Comparison of ENCODE assay signal across 1 cellular context in the genomic region with DNA sequence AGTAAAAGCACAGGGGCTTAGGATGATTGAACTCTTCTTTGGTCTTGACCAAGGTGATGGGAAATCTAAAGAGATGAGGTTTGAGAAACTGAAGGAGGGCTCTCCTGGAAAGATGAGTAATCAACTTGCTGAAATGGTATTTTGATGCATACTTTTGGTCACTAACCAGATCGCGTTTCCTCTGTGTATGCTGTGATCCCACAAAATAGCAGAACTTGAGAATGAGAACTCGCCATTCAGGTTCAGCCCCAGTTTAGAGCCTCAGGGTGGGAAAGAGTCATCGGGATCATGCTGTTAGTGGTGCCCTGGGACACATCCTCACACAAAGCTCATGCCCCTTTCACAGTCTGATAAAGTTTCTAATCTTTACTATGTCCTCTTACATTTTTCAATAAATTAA.
TF ChIP-seq lines count a peak whose summit lies in the region.

No MANE protein-coding gene starts in this region.

TF ChIP-seq in GM23338, 12 proteins besides CTCF, POLR2A, EP300 and RAD21 (continued from another document):
- TF ChIP-seq, protein P1, sequence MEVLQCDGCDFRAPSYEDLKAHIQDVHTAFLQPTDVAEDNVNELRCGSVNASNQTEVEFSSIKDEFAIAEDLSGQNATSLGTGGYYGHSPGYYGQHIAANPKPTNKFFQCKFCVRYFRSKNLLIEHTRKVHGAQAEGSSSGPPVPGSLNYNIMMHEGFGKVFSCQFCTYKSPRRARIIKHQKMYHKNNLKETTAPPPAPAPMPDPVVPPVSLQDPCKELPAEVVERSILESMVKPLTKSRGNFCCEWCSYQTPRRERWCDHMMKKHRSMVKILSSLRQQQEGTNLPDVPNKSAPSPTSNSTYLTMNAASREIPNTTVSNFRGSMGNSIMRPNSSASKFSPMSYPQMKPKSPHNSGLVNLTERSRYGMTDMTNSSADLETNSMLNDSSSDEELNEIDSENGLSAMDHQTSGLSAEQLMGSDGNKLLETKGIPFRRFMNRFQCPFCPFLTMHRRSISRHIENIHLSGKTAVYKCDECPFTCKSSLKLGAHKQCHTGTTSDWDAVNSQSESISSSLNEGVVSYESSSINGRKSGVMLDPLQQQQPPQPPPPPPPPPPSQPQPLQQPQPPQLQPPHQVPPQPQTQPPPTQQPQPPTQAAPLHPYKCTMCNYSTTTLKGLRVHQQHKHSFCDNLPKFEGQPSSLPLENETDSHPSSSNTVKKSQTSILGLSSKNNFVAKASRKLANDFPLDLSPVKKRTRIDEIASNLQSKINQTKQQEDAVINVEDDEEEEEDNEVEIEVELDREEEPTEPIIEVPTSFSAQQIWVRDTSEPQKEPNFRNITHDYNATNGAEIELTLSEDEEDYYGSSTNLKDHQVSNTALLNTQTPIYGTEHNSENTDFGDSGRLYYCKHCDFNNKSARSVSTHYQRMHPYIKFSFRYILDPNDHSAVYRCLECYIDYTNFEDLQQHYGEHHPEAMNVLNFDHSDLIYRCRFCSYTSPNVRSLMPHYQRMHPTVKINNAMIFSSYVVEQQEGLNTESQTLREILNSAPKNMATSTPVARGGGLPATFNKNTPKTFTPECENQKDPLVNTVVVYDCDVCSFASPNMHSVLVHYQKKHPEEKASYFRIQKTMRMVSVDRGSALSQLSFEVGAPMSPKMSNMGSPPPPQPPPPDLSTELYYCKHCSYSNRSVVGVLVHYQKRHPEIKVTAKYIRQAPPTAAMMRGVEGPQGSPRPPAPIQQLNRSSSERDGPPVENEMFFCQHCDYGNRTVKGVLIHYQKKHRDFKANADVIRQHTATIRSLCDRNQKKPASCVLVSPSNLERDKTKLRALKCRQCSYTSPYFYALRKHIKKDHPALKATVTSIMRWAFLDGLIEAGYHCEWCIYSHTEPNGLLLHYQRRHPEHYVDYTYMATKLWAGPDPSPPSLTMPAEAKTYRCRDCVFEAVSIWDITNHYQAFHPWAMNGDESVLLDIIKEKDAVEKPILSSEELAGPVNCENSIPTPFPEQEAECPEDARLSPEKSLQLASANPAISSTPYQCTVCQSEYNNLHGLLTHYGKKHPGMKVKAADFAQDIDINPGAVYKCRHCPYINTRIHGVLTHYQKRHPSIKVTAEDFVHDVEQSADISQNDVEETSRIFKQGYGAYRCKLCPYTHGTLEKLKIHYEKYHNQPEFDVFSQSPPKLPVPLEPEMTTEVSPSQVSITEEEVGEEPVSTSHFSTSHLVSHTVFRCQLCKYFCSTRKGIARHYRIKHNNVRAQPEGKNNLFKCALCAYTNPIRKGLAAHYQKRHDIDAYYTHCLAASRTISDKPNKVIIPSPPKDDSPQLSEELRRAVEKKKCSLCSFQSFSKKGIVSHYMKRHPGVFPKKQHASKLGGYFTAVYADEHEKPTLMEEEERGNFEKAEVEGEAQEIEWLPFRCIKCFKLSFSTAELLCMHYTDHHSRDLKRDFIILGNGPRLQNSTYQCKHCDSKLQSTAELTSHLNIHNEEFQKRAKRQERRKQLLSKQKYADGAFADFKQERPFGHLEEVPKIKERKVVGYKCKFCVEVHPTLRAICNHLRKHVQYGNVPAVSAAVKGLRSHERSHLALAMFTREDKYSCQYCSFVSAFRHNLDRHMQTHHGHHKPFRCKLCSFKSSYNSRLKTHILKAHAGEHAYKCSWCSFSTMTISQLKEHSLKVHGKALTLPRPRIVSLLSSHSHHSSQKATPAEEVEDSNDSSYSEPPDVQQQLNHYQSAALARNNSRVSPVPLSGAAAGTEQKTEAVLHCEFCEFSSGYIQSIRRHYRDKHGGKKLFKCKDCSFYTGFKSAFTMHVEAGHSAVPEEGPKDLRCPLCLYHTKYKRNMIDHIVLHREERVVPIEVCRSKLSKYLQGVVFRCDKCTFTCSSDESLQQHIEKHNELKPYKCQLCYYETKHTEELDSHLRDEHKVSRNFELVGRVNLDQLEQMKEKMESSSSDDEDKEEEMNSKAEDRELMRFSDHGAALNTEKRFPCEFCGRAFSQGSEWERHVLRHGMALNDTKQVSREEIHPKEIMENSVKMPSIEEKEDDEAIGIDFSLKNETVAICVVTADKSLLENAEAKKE (CRISPR knock-in tag; IDR thresholded peaks at IDR 0.05), result no peak
- TF ChIP-seq, protein P2, sequence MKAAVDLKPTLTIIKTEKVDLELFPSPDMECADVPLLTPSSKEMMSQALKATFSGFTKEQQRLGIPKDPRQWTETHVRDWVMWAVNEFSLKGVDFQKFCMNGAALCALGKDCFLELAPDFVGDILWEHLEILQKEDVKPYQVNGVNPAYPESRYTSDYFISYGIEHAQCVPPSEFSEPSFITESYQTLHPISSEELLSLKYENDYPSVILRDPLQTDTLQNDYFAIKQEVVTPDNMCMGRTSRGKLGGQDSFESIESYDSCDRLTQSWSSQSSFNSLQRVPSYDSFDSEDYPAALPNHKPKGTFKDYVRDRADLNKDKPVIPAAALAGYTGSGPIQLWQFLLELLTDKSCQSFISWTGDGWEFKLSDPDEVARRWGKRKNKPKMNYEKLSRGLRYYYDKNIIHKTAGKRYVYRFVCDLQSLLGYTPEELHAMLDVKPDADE (IDR thresholded peaks at IDR 0.05), result no peak
